ENCODE assay signal across 8 cellular contexts in genomic region chr14:103522649-103523582, GRCh38. TPM values are rescaled to one million over a fixed set of nuclear protein-coding genes. Genes with fewer than 3 reads are reported as not detected.
A peak's percentile ranks its signal among the peaks of the same experiment; 100 is the strongest.
DNase-seq lines count a peak whose midpoint lies in the region; ATAC-seq and TF ChIP-seq lines count a peak whose summit lies in the region.

CKB (minus strand) TSS chr14:103522830; CDS start chr14:103522493, 337 bp downstream.

- DNase-seq in D341Med (ENCODE audit: low spot score) (peak; percentile 96), KBM-7 (peak; percentile 57), SK-MEL-5 (ENCODE audit: low read depth, low spot score) (peak; percentile 65), lower lobe of right lung (peak; percentile 76), activated gamma-delta T cell (lab: John Stamatoyannopoulos, UW) (no peak), GOT3 (lab: John Stamatoyannopoulos, UW) (no peak)
- no peak for DNase-seq in effector memory CD4-positive, alpha-beta T cell

- no peak for TF ChIP-seq CTCF in lower lobe of right lung (IDR thresholded peaks at IDR 0.05)

- ATAC-seq in lower lobe of right lung: peak; percentile 42 to 45

- peaks cover 23% of the 10 kb centered on the region for H3K4me1 ChIP-seq in effector memory CD4-positive, alpha-beta T cell (ENCODE audit: control insufficient read depth, insufficient read depth, low read length, poor library complexity, severe bottlenecking)
- H3K4me1 ChIP-seq in lower lobe of right lung: peaks cover 75% of the 10 kb centered on the region

- intact Hi-C loops in lower lobe of right lung (cut with DNase I): no loop called here

- no peaks in the 10 kb centered on the region for H3K36me3 ChIP-seq in effector memory CD4-positive, alpha-beta T cell (ENCODE audit: control insufficient read depth, insufficient read depth, low read length)
- no peaks in the 10 kb centered on the region for H3K36me3 ChIP-seq in lower lobe of right lung

- in situ Hi-C loops in KBM-7 (cut with MboI; ENCODE audit: low pct_unique_long_range_greater_than_20kb, low sequenced_read_pairs) (no loop called here), SK-MEL-5 (cut with HindIII; ENCODE audit: low pct_unique_long_range_greater_than_20kb, low sequenced_read_pairs) (no loop called here)

- peak within 1 kb of the TSS; percentile 59 for H3K4me3 ChIP-seq in effector memory CD4-positive, alpha-beta T cell (ENCODE audit: insufficient read depth, low read depth, low read length, poor library complexity, severe bottlenecking)
- peak within 1 kb of the TSS; percentile 63 for H3K4me3 ChIP-seq in lower lobe of right lung

- H3K27ac ChIP-seq in effector memory CD4-positive, alpha-beta T cell (ENCODE audit: insufficient read depth, low read length, poor library complexity, severe bottlenecking): no peak within 1 kb of the TSS
- H3K27ac ChIP-seq in lower lobe of right lung (peak within 1 kb of the TSS; percentile 82), temporal lobe (ENCODE audit: low read depth, low read length) (peak within 1 kb of the TSS; percentile 87)

- peaks cover 3% of the 10 kb centered on the region for H3K27me3 ChIP-seq in effector memory CD4-positive, alpha-beta T cell (replicated peaks; ENCODE audit: control insufficient read depth, insufficient read depth, low read length, poor library complexity, severe bottlenecking)
- peaks cover 5% of the 10 kb centered on the region for H3K27me3 ChIP-seq in lower lobe of right lung (ENCODE audit: low read depth)

- H3K9me3 ChIP-seq in effector memory CD4-positive, alpha-beta T cell (ENCODE audit: control insufficient read depth, low read length): no peaks in the 10 kb centered on the region
- no peaks in the 10 kb centered on the region for H3K9me3 ChIP-seq in lower lobe of right lung

RNA-seq across cellular contexts. Expression of gene CKB, which starts in this region (rescaled TPM):
- total RNA-seq in SK-MEL-5 (2014; rRNA removed; shearing (Covaris generic)): 14.1 and 21.2 TPM in 2 replicates
- 101 TPM in 2 replicates for polyA plus RNA-seq in SK-MEL-5 (2015; cell fraction: cytosol; rRNA removed)
- 154 and 229 TPM in 2 replicates for polyA plus RNA-seq in SK-MEL-5 (2015; cell fraction: nucleus; rRNA removed)
- total RNA-seq in lower lobe of right lung: 115 TPM
- 249 TPM for total RNA-seq in temporal lobe

Comparison
In these comparisons a context has a peak if more than half of its experiments do, and no peak if none do; other contexts are left out.
1. DNase-seq: peak in D341Med (single experiment), KBM-7 (single experiment), SK-MEL-5 (single experiment) and lower lobe of right lung (single experiment); none in effector memory CD4-positive, alpha-beta T cell (0 of 3), activated gamma-delta T cell (single experiment) and GOT3 (single experiment).